1 cellular context compared by ENCODE assay signal in genomic region chr3:50334339-50335075, GRCh38.
TF ChIP-seq lines count a peak whose summit lies in the region.

No MANE protein-coding gene starts in this region.

TF ChIP-seq in endothelial cell of umbilical vein, 7 proteins besides CTCF, POLR2A, EP300 and RAD21:
- TF ChIP-seq EZH2 (IDR thresholded peaks at IDR 0.05; ENCODE audit: borderline replicate concordance, low read depth, low read length, severe bottlenecking) = no peak
- no peak for TF ChIP-seq FOS (IDR thresholded peaks at IDR 0.05; ENCODE audit: borderline replicate concordance, insufficient read depth, low read length)
- TF ChIP-seq JUN (IDR thresholded peaks at IDR 0.05; ENCODE audit: borderline replicate concordance, insufficient read depth, insufficient read length, low read depth) = no peak
